In genomic region chr13:102845630-102846260, GRCh38 we compare ENCODE assay signal across 1 cellular context.
TF ChIP-seq lines count a peak whose summit lies in the region.

Gene ERCC5, plus strand, starts transcription at chr13:102846032. Its CDS starts 235 bp downstream, at chr13:102846267.

TF ChIP-seq in K562, 482 proteins besides CTCF, POLR2A, EP300 and RAD21 (continued from another document and continues in another):
- TF ChIP-seq PBX2 (CRISPR knock-in tag; IDR thresholded peaks at IDR 0.05; ENCODE audit: low read depth) (no peak), PBX2 (tag; conservative IDR thresholded peaks at IDR 0.05; ENCODE audit: low read depth) (0 out of 2 replicates have a peak, but pooled peaks have one; percentile 47), MECOM (CRISPR knock-in tag; IDR thresholded peaks at IDR 0.05) (no peak), HLTF (IDR thresholded peaks at IDR 0.05) (no peak), MEF2A (IDR thresholded peaks at IDR 0.05; ENCODE audit: control insufficient read depth, low read depth, low read length) (no peak), ELF1 (tag; IDR thresholded peaks at IDR 0.05) (peak; percentile 98), NCOA2 (IDR thresholded peaks at IDR 0.05; ENCODE audit: partially characterized antibody in 2 of 2) (no peak), ZNF354B (CRISPR knock-in tag; IDR thresholded peaks at IDR 0.05) (no peak), NFIX (CRISPR knock-in tag; IDR thresholded peaks at IDR 0.05; ENCODE audit: low read depth) (no peak), SAFB (IDR thresholded peaks at IDR 0.05; ENCODE audit: borderline replicate concordance, low read depth, low read length) (no peak), CBX1 (IDR thresholded peaks at IDR 0.05; ENCODE audit: low read depth) (no peak), ARID2 (IDR thresholded peaks at IDR 0.05) (no peak), ZNF57 (CRISPR knock-in tag; IDR thresholded peaks at IDR 0.05) (no peak), ZNF512 (tag; IDR thresholded peaks at IDR 0.05) (no peak), ADNP (tag; IDR thresholded peaks at IDR 0.05) (no peak), ATF7 (IDR thresholded peaks at IDR 0.05) (peak; percentile 90), MCM3 (IDR thresholded peaks at IDR 0.05) (no peak), POLR2G (IDR thresholded peaks at IDR 0.05; ENCODE audit: low read depth, low read length) (peak; percentile 87), NFRKB (IDR thresholded peaks at IDR 0.05; ENCODE audit: low read depth) (0 out of 2 replicates have a peak, but pooled peaks have one; percentile 64), MED1 (CRISPR knock-in tag; IDR thresholded peaks at IDR 0.05; ENCODE audit: borderline replicate concordance) (no peak), MCM2 (IDR thresholded peaks at IDR 0.05; ENCODE audit: low read depth) (no peak), ZNF134 (CRISPR knock-in tag; conservative IDR thresholded peaks at IDR 0.05) (no peak), BMI1 (IDR thresholded peaks at IDR 0.05; ENCODE audit: low read length) (no peak), HNRNPL (IDR thresholded peaks at IDR 0.05; ENCODE audit: low read depth, low read length) (no peak), NFE2L1 (tag; IDR thresholded peaks at IDR 0.05; ENCODE audit: borderline replicate concordance, low read depth) (no peak), MEF2D (tag; conservative IDR thresholded peaks at IDR 0.05; ENCODE audit: low read depth) (no peak), SOX6 (IDR thresholded peaks at IDR 0.05) (peak; percentile 51; the same call in 1 of the 2 replicates), NKRF (IDR thresholded peaks at IDR 0.05; ENCODE audit: borderline replicate concordance) (peak; percentile 54), GABPB2 (CRISPR knock-in tag; conservative IDR thresholded peaks at IDR 0.05) (no peak), JUND (IDR thresholded peaks at IDR 0.05; ENCODE audit: borderline replicate concordance, low read depth, low read length) (peak; percentile 52), JUND (tag; IDR thresholded peaks at IDR 0.05; ENCODE audit: borderline replicate concordance, low read depth, low read length) (peak; percentile 28; the same call in 1 of the 3 replicates), ARHGAP35 (IDR thresholded peaks at IDR 0.05; ENCODE audit: partially characterized antibody) (no peak), RBM14 (IDR thresholded peaks at IDR 0.05; ENCODE audit: borderline replicate concordance, insufficient read depth, low read depth, low read length) (no peak), CGGBP1 (CRISPR knock-in tag; IDR thresholded peaks at IDR 0.05) (no peak), ARID4B (CRISPR knock-in tag; IDR thresholded peaks at IDR 0.05) (peak; percentile 67; the same call in 1 of the 2 replicates), TAF9B (IDR thresholded peaks at IDR 0.05; ENCODE audit: partially characterized antibody) (peak; percentile 41), CHAMP1 (IDR thresholded peaks at IDR 0.05) (no peak; the same call in 1 of the 2 replicates), STAT6 (CRISPR knock-in tag; IDR thresholded peaks at IDR 0.05) (no peak), NBN (IDR thresholded peaks at IDR 0.05; ENCODE audit: low read depth) (peak; percentile 47; the same call in 1 of the 2 replicates), SMAD4 (CRISPR knock-in tag; conservative IDR thresholded peaks at IDR 0.05) (no peak; the same call in 1 of the 2 replicates), PTRF (tag; IDR thresholded peaks at IDR 0.05) (no peak), TAL1 (IDR thresholded peaks at IDR 0.05) (no peak), TAF7 (tag; IDR thresholded peaks at IDR 0.05) (no peak), ZNF41 (CRISPR knock-in tag; conservative IDR thresholded peaks at IDR 0.05) (no peak), JUNB (CRISPR knock-in tag; conservative IDR thresholded peaks at IDR 0.05) (no peak), ZNF184 (CRISPR knock-in tag; IDR thresholded peaks at IDR 0.05) (no peak), SP1 (CRISPR knock-in tag; IDR thresholded peaks at IDR 0.05) (peak; percentile 88), YBX1 (IDR thresholded peaks at IDR 0.05) (no peak), CBX3 (IDR thresholded peaks at IDR 0.05; ENCODE audit: borderline replicate concordance in 1 of 2, low read length in 2 of 2) (peak in 1 of 2 experiments; percentile 70; a peak in 1 of 3 replicates), BCOR (IDR thresholded peaks at IDR 0.05) (no peak), SREBF1 (IDR thresholded peaks at IDR 0.05; ENCODE audit: borderline replicate concordance, low read depth, low read length) (no peak), MIER1 (IDR thresholded peaks at IDR 0.05; ENCODE audit: low read depth) (no peak), MAFG (tag; conservative IDR thresholded peaks at IDR 0.05) (no peak), SMARCC2 (IDR thresholded peaks at IDR 0.05; ENCODE audit: low read depth) (no peak), STAG1 (CRISPR knock-in tag; IDR thresholded peaks at IDR 0.05; ENCODE audit: borderline replicate concordance) (no peak), ZBTB1 (CRISPR knock-in tag; IDR thresholded peaks at IDR 0.05; ENCODE audit: borderline replicate concordance, low read depth) (no peak), PURB (CRISPR knock-in tag; IDR thresholded peaks at IDR 0.05; ENCODE audit: low read depth) (no peak), VEZF1 (CRISPR knock-in tag; IDR thresholded peaks at IDR 0.05) (peak; percentile 71)
